Comparison of ENCODE assay signal across 21 cellular contexts in the genomic region with DNA sequence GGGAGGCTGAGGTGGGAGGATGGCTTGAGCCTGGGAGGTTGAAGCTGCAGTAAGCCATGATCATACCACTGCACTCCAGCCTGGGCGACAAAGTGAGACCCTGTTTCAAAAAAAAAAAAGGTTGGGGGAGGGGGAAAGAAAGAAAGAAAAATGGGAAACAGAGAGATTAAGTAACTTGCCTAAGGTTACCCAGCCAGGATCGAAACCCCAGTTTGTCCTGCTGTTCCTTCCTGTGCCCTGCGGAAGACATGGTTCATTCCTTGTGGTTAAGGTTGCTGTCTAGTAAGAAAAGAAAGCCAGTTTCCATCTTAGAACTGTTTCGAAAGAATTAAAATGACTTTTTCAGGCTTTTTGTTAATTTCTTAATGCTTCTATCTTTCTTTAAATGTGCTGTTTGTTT. TPM values are rescaled to one million over a fixed set of nuclear protein-coding genes. Genes with fewer than 3 reads are reported as not detected.
DNase-seq lines count a peak whose midpoint lies in the region; ATAC-seq and TF ChIP-seq lines count a peak whose summit lies in the region.
"Had no signal": no experiment of that assay in that cellular context is flagged by ENCODE, and none has a peak within 500 bp of the region (broad histone marks: within the 10 kb centered on the region; RNA-seq: fewer than 3 reads in every experiment).

No MANE protein-coding gene starts in this region.

- H3K79me2 ChIP-seq in mammary epithelial cell (ENCODE audit: insufficient read depth, low read length), result no peaks in the 10 kb centered on the region

- no peak for TF ChIP-seq POLR2A in breast epithelium (IDR thresholded peaks at IDR 0.05)

- no peak overlapping the region for H3K4me2 ChIP-seq in mammary epithelial cell (ENCODE audit: insufficient read depth, low read depth, low read length)

- dilution Hi-C loops in mammary epithelial cell (cut with HindIII; ENCODE audit: low sequenced_read_pairs), result no loop called here

- peaks cover 23% of the 10 kb centered on the region for H3K4me1 Mint-ChIP-seq in type B pancreatic cell (ENCODE audit: unreplicated experiment)

- no peaks in the 10 kb centered on the region for H3K9me3 Mint-ChIP-seq in type B pancreatic cell

- no peak overlapping the region for H3K9ac ChIP-seq in mammary epithelial cell (ENCODE audit: insufficient read depth, low read length)

- H3K36me3 ChIP-seq in breast epithelium (no peaks in the 10 kb centered on the region), mammary epithelial cell (ENCODE audit: insufficient read depth, low read length) (peaks cover 2% of the 10 kb centered on the region)

- H3K9me3 ChIP-seq in breast epithelium (no peaks in the 10 kb centered on the region), mammary epithelial cell (replicated peaks; ENCODE audit: insufficient read depth, low read length) (no peaks in the 10 kb centered on the region)
- H3K9me3 ChIP-seq: gastroesophageal sphincter, psoas muscle, SJCRH30 had no signal

- H3K4me1 ChIP-seq in breast epithelium, result peaks cover 3 to 6% of the 10 kb centered on the region in 2 donors
- H3K4me1 ChIP-seq in mammary epithelial cell (ENCODE audit: insufficient read depth, low read length), result peaks cover 28% of the 10 kb centered on the region

- H3K27ac ChIP-seq in breast epithelium (peak overlapping the region; percentile 82 to 86), mammary epithelial cell (ENCODE audit: insufficient read depth, low read depth, low read length) (no peak overlapping the region)
- H3K27ac ChIP-seq: psoas muscle, SJCRH30, VCaP had no signal

- intact Hi-C loops in breast epithelium (cut with DNase I; ENCODE audit: low total_unique reads) (no loop called here), mammary epithelial cell (cut with micrococcal nuclease) (no loop called here)

- TF ChIP-seq CTCF in breast epithelium (IDR thresholded peaks at IDR 0.05), result no peak
- no peak for TF ChIP-seq CTCF in mammary epithelial cell (conservative IDR thresholded peaks at IDR 0.05 in 1 of 2, IDR thresholded peaks at IDR 0.05 in 1 of 2; ENCODE audit: extremely low read depth in 1 of 2, insufficient read depth in 1 of 2, low read depth in 1 of 2, low read length in 2 of 2)
- TF ChIP-seq CTCF in choroid plexus epithelial cell (conservative IDR thresholded peaks at IDR 0.05; ENCODE audit: low read depth, low read length), result no peak
- no peak for TF ChIP-seq CTCF in type B pancreatic cell (conservative IDR thresholded peaks at IDR 0.05)

- H3K27me3 Mint-ChIP-seq in type B pancreatic cell, result no peaks in the 10 kb centered on the region

- WGBS in mammary epithelial cell (ENCODE audit: low coverage, missing lambda C conversion rate), result 98% methylated on average over 3 of the region's 4 CpGs

- peaks cover 7% of the 10 kb centered on the region for H4K20me1 ChIP-seq in mammary epithelial cell (ENCODE audit: insufficient read depth, low read length)

- CTCF ChIA-PET in mammary epithelial cell (lab: Charles Lee; ENCODE audit: low non-redundant PET), result no interaction called here

- BruUV-seq in mammary epithelial cell (replicated peaks; lab: Mats Ljungman, UMichigan), result no TSS peak

- H3K4me3 ChIP-seq in breast epithelium, result no peak overlapping the region
- no peak overlapping the region for H3K4me3 ChIP-seq in mammary epithelial cell (replicated peaks in 1 of 3; ENCODE audit: insufficient read depth in 1 of 3, low read depth in 2 of 3, low read length in 3 of 3)
- H3K4me3 ChIP-seq in choroid plexus epithelial cell (ENCODE audit: low read depth, low read length), result no peak overlapping the region
- H3K4me3 ChIP-seq: gastroesophageal sphincter, lung, psoas muscle, SJCRH30 had no signal

- DNase-seq in breast epithelium (ENCODE audit: low spot score in 2 of 2) (no peak), mammary epithelial cell (no peak), MV-4-11 (lab: John Stamatoyannopoulos, UW) (peak; percentile 57), choroid plexus epithelial cell (ENCODE audit: low read depth) (peak; percentile 51), type B pancreatic cell (ENCODE audit: extremely low spot score, unreplicated experiment) (no peak), cerebellar cortex (ENCODE audit: low spot score) (no peak)
- DNase-seq in stimulated activated CD4-positive, alpha-beta T cell treated with anti-CD3 and anti-CD28 coated beads, Interleukin-2, amount 100 ng/mL, for 24 hours, result no peak
- DNase-seq: ACHN; activated effector memory CD4-positive, alpha-beta T cell treated with Interleukin-2 at 50 U/mL for 16 hours; cortex of kidney; KG1; NCI-H1436 treated with DMSO at 0.1 percent for 48 hours; NCI-H510A treated with DMSO at 0.1 percent for 48 hours; NK-92 treated with Interleukin-12 subunit alpha and Interleukin-12 subunit beta, amount 100 ng/mL, for 24 hours; psoas muscle; SJCRH30 had no signal

- no peak for ATAC-seq in GM18858 (IDR thresholded peaks at IDR 0.05; ENCODE audit: unreplicated experiment)
- ATAC-seq: gastroesophageal sphincter, psoas muscle had no signal

- no peak overlapping the region for H2AFZ ChIP-seq in mammary epithelial cell (ENCODE audit: low read depth, low read length)

- in situ Hi-C loops in mammary epithelial cell (cut with MboI; ENCODE audit: low sequenced_read_pairs in 2 of 2), result no loop called here

- H3K4me3 Mint-ChIP-seq in type B pancreatic cell, result peak overlapping the region; percentile 58

- H3K27ac Mint-ChIP-seq in type B pancreatic cell, result peak overlapping the region; percentile 83

- H3K27me3 ChIP-seq in breast epithelium, result no peaks in the 10 kb centered on the region
- H3K27me3 ChIP-seq in mammary epithelial cell (ENCODE audit: insufficient read depth, low read length), result no peaks in the 10 kb centered on the region
- H3K27me3 ChIP-seq: gastroesophageal sphincter, SJCRH30 had no signal

- peaks cover 27% of the 10 kb centered on the region for H3K36me3 Mint-ChIP-seq in type B pancreatic cell

RNA-seq across cellular contexts. Expression of a gene that starts 29.8 kb away (rescaled TPM):
- total RNA-seq in breast epithelium (10 to 100 TPM; 32.8 to 58.7 (median 45.4) TPM), mammary epithelial cell (10 to 100 TPM; 34.3 to 42.2 TPM), type B pancreatic cell (ENCODE audit: low replicate concordance) (37.9 and 42.4 TPM in 2 replicates)
- polyA plus RNA-seq in mammary epithelial cell, result 20.7 TPM
- 23.8 TPM for polyA minus RNA-seq in mammary epithelial cell

RNA-seq across cellular contexts. Expression of a gene that starts 38.9 kb away (rescaled TPM):
- total RNA-seq in breast epithelium, result 10 to 100 TPM in 1 of 3 donors, 1 to 10 TPM in 2; 2.8 to 14.9 (median 5.2) TPM
- total RNA-seq in mammary epithelial cell, result not detected
- polyA plus RNA-seq in mammary epithelial cell, result not detected
- not detected for polyA minus RNA-seq in mammary epithelial cell
- total RNA-seq in type B pancreatic cell (ENCODE audit: low replicate concordance), result not detected in 2 replicates
- total RNA-seq: H4, SJCRH30 had no signal

RNA-seq across cellular contexts. Expression of a gene that starts 41.0 kb away (rescaled TPM):
- total RNA-seq in breast epithelium (10 to 100 TPM in 2 of 3 donors, 1 to 10 TPM in 1; 4.5 to 24.7 (median 19.7) TPM), mammary epithelial cell (10 to 100 TPM; 24.0 to 33.5 TPM), type B pancreatic cell (ENCODE audit: low replicate concordance) (35.1 and 50.4 TPM in 2 replicates)
- polyA plus RNA-seq in mammary epithelial cell, result 32.5 TPM
- polyA minus RNA-seq in mammary epithelial cell, result 24.9 TPM

Comparison
In these comparisons a context has a peak if more than half of its experiments do, and no peak if none do; other contexts are left out.
1. DNase-seq: peak in MV-4-11 (single experiment) and choroid plexus epithelial cell (single experiment); none in breast epithelium (0 of 2), mammary epithelial cell (single experiment), type B pancreatic cell (single experiment), stimulated activated CD4-positive, alpha-beta T cell treated with anti-CD3 and anti-CD28 coated beads, Interleukin-2, amount 100 ng/mL, for 24 hours (0 of 2) and cerebellar cortex (single experiment).